In genomic region chr4:75531536-75532143, GRCh38 we compare ENCODE assay signal across 13 cellular contexts. TPM values are rescaled to one million over a fixed set of nuclear protein-coding genes. Genes with fewer than 3 reads are reported as not detected.
DNase-seq lines count a peak whose midpoint lies in the region; ATAC-seq, FAIRE-seq and TF ChIP-seq lines count a peak whose summit lies in the region.
"Not testable (repeated sequence)": the region's sequence is repeated elsewhere in the genome, so short reads cannot be mapped to it uniquely, and the experiment has no call there.
"Had no signal": no experiment of that assay in that cellular context is flagged by ENCODE, and none has a peak within 500 bp of the region (broad histone marks: within the 10 kb centered on the region; RNA-seq: fewer than 3 reads in every experiment).

No MANE protein-coding gene starts in this region.

- not testable (repeated sequence) for H3K9me3 ChIP-seq in K562 (replicated peaks; ENCODE audit: control insufficient read depth, insufficient read depth, low read depth, low read length)

- H3K9me1 ChIP-seq in K562 (ENCODE audit: control insufficient read depth, insufficient read depth, low read length): not testable (repeated sequence)

- H3K9ac ChIP-seq in K562 (ENCODE audit: insufficient read depth in 1 of 2, low read depth in 2 of 2, low read length in 2 of 2): not testable (repeated sequence)

- BruUV-seq in K562 (replicated peaks; lab: Mats Ljungman, UMichigan): not testable (repeated sequence)

- TF ChIP-seq EP300 in K562 (IDR thresholded peaks at IDR 0.05; ENCODE audit: low read length): not testable (repeated sequence)

- not testable (repeated sequence) for TF ChIP-seq RAD21 in K562 (CRISPR knock-in tag; conservative IDR thresholded peaks at IDR 0.05 in 1 of 2, IDR thresholded peaks at IDR 0.05 in 1 of 2)

- ATAC-seq in K562: not testable (repeated sequence)

- not testable (repeated sequence) for H3K4me1 Mint-ChIP-seq in endothelial cell (ENCODE audit: unreplicated experiment); nephron progenitor cell

- peaks cover 46% of the 10 kb centered on the region for H3K36me3 ChIP-seq in K562 (ENCODE audit: control insufficient read depth, insufficient read depth, low read length)

- H3K4me2 ChIP-seq in K562 (ENCODE audit: insufficient read depth, low read length): not testable (repeated sequence)

- not testable (repeated sequence) for H3K27me3 ChIP-seq in K562 (ENCODE audit: control insufficient read depth in 2 of 2, insufficient read depth in 2 of 2, low read length in 2 of 2)

- 79% methylated on average over 7 of the region's 7 CpGs for WGBS in K562 (ENCODE audit: insufficient coverage, low coverage, missing lambda C conversion rate)

- H4K20me1 ChIP-seq in K562 (replicated peaks; ENCODE audit: control insufficient read depth, insufficient read depth, low read length): not testable (repeated sequence)

- not testable (repeated sequence) for TF ChIP-seq CTCF in K562 (IDR thresholded peaks at IDR 0.05 in 2 of 3, conservative IDR thresholded peaks at IDR 0.05 in 1 of 3; ENCODE audit: insufficient read depth in 2 of 3, low read depth in 1 of 3, low read length in 3 of 3); endothelial cell (IDR thresholded peaks at IDR 0.05; ENCODE audit: unreplicated experiment); nephron progenitor cell (IDR thresholded peaks at IDR 0.05)

- not testable (repeated sequence) for H3K4me3 ChIP-seq in K562

- FAIRE-seq in K562 (lab: Jason Lieb, UNC): not testable (repeated sequence)

- not testable (repeated sequence) for H3K79me2 ChIP-seq in K562 (ENCODE audit: control insufficient read depth, insufficient read depth, low read length)

- DNase-seq in K562 (ENCODE audit: extremely low read depth in 1 of 4, low spot score in 3 of 4); endothelial cell (ENCODE audit: low spot score); nephron progenitor cell: not testable (repeated sequence)

- not testable (repeated sequence) for H3K27me3 Mint-ChIP-seq in endothelial cell (ENCODE audit: unreplicated experiment); nephron progenitor cell (ENCODE audit: low read depth, poor library complexity)

- H3K4me3 Mint-ChIP-seq in endothelial cell (ENCODE audit: unreplicated experiment): peak overlapping the region; percentile 87
- not testable (repeated sequence) for H3K4me3 Mint-ChIP-seq in nephron progenitor cell

- CTCF ChIA-PET in K562 (lab: Yijun Ruan, JAX; ENCODE audit: low intra/inter-chr PET ratio): not testable (repeated sequence)

- not testable (repeated sequence) for H2AFZ ChIP-seq in K562 (ENCODE audit: low read depth, low read length)

- H3K4me1 ChIP-seq in K562 (replicated peaks in 1 of 2; ENCODE audit: control insufficient read depth in 2 of 2, insufficient read depth in 2 of 2, low read length in 2 of 2): not testable (repeated sequence)

- H3K27ac ChIP-seq in K562 (ENCODE audit: extremely low read depth, low read depth, low read length): not testable (repeated sequence)

- intact Hi-C loops in K562 (cut with micrococcal nuclease): not testable (repeated sequence)

- in situ Hi-C loops in K562 (cut with MboI): not testable (repeated sequence)

- not testable (repeated sequence) for H3K27ac Mint-ChIP-seq in endothelial cell (ENCODE audit: unreplicated experiment)
- H3K27ac Mint-ChIP-seq in nephron progenitor cell: peak overlapping the region; percentile 59

- peaks cover 52% of the 10 kb centered on the region for H3K36me3 Mint-ChIP-seq in endothelial cell (ENCODE audit: low read depth, unreplicated experiment)
- peaks cover 92% of the 10 kb centered on the region for H3K36me3 Mint-ChIP-seq in nephron progenitor cell (ENCODE audit: low read depth)

- not testable (repeated sequence) for H3K9me3 Mint-ChIP-seq in endothelial cell (ENCODE audit: unreplicated experiment)
- peaks cover 46% of the 10 kb centered on the region for H3K9me3 Mint-ChIP-seq in nephron progenitor cell

- TF ChIP-seq POLR2A in K562 (conservative IDR thresholded peaks at IDR 0.05): not testable (repeated sequence)

- POLR2A ChIA-PET in K562 (lab: Yijun Ruan, JAX): interaction anchor here (0.6 to 0.8 kb wide), 3 partner anchors 16 to 565 kb away, joined by 3 read pairs; no protein-coding TSS in a partner anchor

TF ChIP-seq in K562, 482 proteins besides CTCF, POLR2A, EP300 and RAD21:
- TF ChIP-seq ZBTB33 (CRISPR knock-in tag; IDR thresholded peaks at IDR 0.05) (peak; percentile 73), ZNF431 (CRISPR knock-in tag; IDR thresholded peaks at IDR 0.05) (peak; percentile 94)
TF ChIP-seq in K562: peak in this region for 2; not testable (repeated sequence) for 480.

RNA-seq across cellular contexts. Expression of gene THAP6, which starts 17.4 kb away (rescaled TPM):
- 33.4 and 78.0 TPM in 2 replicates for total RNA-seq in K562 (2011; cell fraction: chromatin; rRNA removed; ENCODE audit: low replicate concordance)
- 19.3 and 24.9 TPM in 2 replicates for total RNA-seq in K562 (2011; cell fraction: nucleolus; rRNA removed)
- total RNA-seq in K562 (2011; cell fraction: nucleoplasm; rRNA removed): 44.7 and 73.7 TPM in 2 replicates
- total RNA-seq in K562 (2014; rRNA removed): 8.9 and 12.0 TPM in 2 replicates
- 17.3 and 20.9 TPM in 2 replicates for total RNA-seq in K562 (2014; rRNA removed; fragmentation: Illumina TruSeq; extraction: Trizol)
- total RNA-seq in K562 (2015; rRNA removed; fragmentation: Illumina TruSeq; extraction: Trizol): 14.6 and 15.4 TPM in 2 replicates
- total RNA-seq in K562 (2021): 13.7 and 15.1 TPM in 2 replicates
- polyA plus RNA-seq in K562 (2011; rRNA removed): 25.3 and 30.4 TPM in 2 replicates
- polyA plus RNA-seq in K562 (2011; cell fraction: cytosol; rRNA removed): 6.0 and 9.4 TPM in 2 replicates
- 41.4 and 43.1 TPM in 2 replicates for polyA plus RNA-seq in K562 (2011; cell fraction: nucleus; rRNA removed)
- 7.6 and 16.7 TPM in 2 replicates for polyA plus RNA-seq in K562 (2012)
- 18.1 and 19.8 TPM in 2 replicates for polyA plus RNA-seq in K562 (2014; fragmentation: Illumina TruSeq; extraction: Trizol)
- 10 to 100 TPM; 16.3 to 20.1 TPM for polyA plus RNA-seq in K562 (2014; fragmentation: Nextera tagmentation; extraction: Ambion mirVana)
- 18.0 and 20.7 TPM in 2 replicates for polyA plus RNA-seq in K562 (2014; rRNA removed)
- polyA minus RNA-seq in K562 (2011; rRNA and poly(A)+ RNA removed): 30.6 and 35.1 TPM in 2 replicates
- polyA minus RNA-seq in K562 (2011; cell fraction: cytosol; rRNA and poly(A)+ RNA removed): 7.3 and 9.7 TPM in 2 replicates
- polyA minus RNA-seq in K562 (2011; cell fraction: nucleus; rRNA and poly(A)+ RNA removed): 31.6 and 48.1 TPM in 2 replicates
- 7.3 TPM for total RNA-seq in endothelial cell (ENCODE audit: unreplicated experiment)

RNA-seq across cellular contexts. Expression of gene RCHY1, which starts 17.4 kb away (rescaled TPM):
- 13.2 and 35.2 TPM in 2 replicates for total RNA-seq in K562 (2011; cell fraction: chromatin; rRNA removed; ENCODE audit: low replicate concordance)
- 4.5 and 8.4 TPM in 2 replicates for total RNA-seq in K562 (2011; cell fraction: nucleolus; rRNA removed)
- total RNA-seq in K562 (2011; cell fraction: nucleoplasm; rRNA removed): 18.8 and 26.3 TPM in 2 replicates
- 33.1 and 36.7 TPM in 2 replicates for total RNA-seq in K562 (2014; rRNA removed)
- total RNA-seq in K562 (2014; rRNA removed; fragmentation: Illumina TruSeq; extraction: Trizol): 41.5 and 45.1 TPM in 2 replicates
- 24.8 and 27.3 TPM in 2 replicates for total RNA-seq in K562 (2015; rRNA removed; fragmentation: Illumina TruSeq; extraction: Trizol)
- total RNA-seq in K562 (2021): 41.6 and 45.9 TPM in 2 replicates
- 48.6 and 84.0 TPM in 2 replicates for polyA plus RNA-seq in K562 (2011; rRNA removed)
- polyA plus RNA-seq in K562 (2011; cell fraction: cytosol; rRNA removed): 13.8 and 31.0 TPM in 2 replicates
- 20.0 and 29.9 TPM in 2 replicates for polyA plus RNA-seq in K562 (2011; cell fraction: nucleus; rRNA removed)
- 39.8 and 104 TPM in 2 replicates for polyA plus RNA-seq in K562 (2012)
- 52.2 and 56.6 TPM in 2 replicates for polyA plus RNA-seq in K562 (2014; fragmentation: Illumina TruSeq; extraction: Trizol)
- 10 to 100 TPM; 71.2 to 85.1 TPM for polyA plus RNA-seq in K562 (2014; fragmentation: Nextera tagmentation; extraction: Ambion mirVana)
- polyA plus RNA-seq in K562 (2014; rRNA removed): 37.3 and 38.2 TPM in 2 replicates
- polyA minus RNA-seq in K562 (2011; rRNA and poly(A)+ RNA removed): 73.0 and 104 TPM in 2 replicates
- 21.3 and 24.3 TPM in 2 replicates for polyA minus RNA-seq in K562 (2011; cell fraction: cytosol; rRNA and poly(A)+ RNA removed)
- 19.4 and 26.2 TPM in 2 replicates for polyA minus RNA-seq in K562 (2011; cell fraction: nucleus; rRNA and poly(A)+ RNA removed)
- total RNA-seq in endothelial cell (ENCODE audit: unreplicated experiment): 40.7 TPM

RNA-seq across cellular contexts. Expression of gene ODAPH, which starts 24.2 kb away (rescaled TPM):
- not detected in 2 replicates for total RNA-seq in K562 (2011; cell fraction: chromatin; rRNA removed; ENCODE audit: low replicate concordance)
- total RNA-seq in K562 (2011; cell fraction: nucleolus; rRNA removed): not detected in 2 replicates
- total RNA-seq in K562 (2011; cell fraction: nucleoplasm; rRNA removed): not detected in 2 replicates
- not detected in 2 replicates for total RNA-seq in K562 (2014; rRNA removed)
- not detected in 2 replicates for total RNA-seq in K562 (2014; rRNA removed; fragmentation: Illumina TruSeq; extraction: Trizol)
- not detected in 2 replicates for total RNA-seq in K562 (2015; rRNA removed; fragmentation: Illumina TruSeq; extraction: Trizol)
- not detected in 2 replicates for total RNA-seq in K562 (2021)
- polyA plus RNA-seq in K562 (2011; rRNA removed): not detected in 2 replicates
- 0.03 TPM in 1 of 2 replicates, not detected in the other for polyA plus RNA-seq in K562 (2011; cell fraction: cytosol; rRNA removed)
- 0.20 TPM in 1 of 2 replicates, not detected in the other for polyA plus RNA-seq in K562 (2011; cell fraction: nucleus; rRNA removed)
- polyA plus RNA-seq in K562 (2012): not detected in 2 replicates
- not detected in 2 replicates for polyA plus RNA-seq in K562 (2014; fragmentation: Illumina TruSeq; extraction: Trizol)
- polyA plus RNA-seq in K562 (2014; fragmentation: Nextera tagmentation; extraction: Ambion mirVana): not detected
- not detected in 2 replicates for polyA plus RNA-seq in K562 (2014; rRNA removed)
- polyA minus RNA-seq in K562 (2011; rRNA and poly(A)+ RNA removed): not detected in 2 replicates
- polyA minus RNA-seq in K562 (2011; cell fraction: cytosol; rRNA and poly(A)+ RNA removed): not detected in 2 replicates
- polyA minus RNA-seq in K562 (2011; cell fraction: nucleus; rRNA and poly(A)+ RNA removed): not detected in 2 replicates
- total RNA-seq in endothelial cell (ENCODE audit: unreplicated experiment): not detected
- total RNA-seq: A172; A673; Caco-2; Calu3; CD4-positive, alpha-beta memory T cell; CD4-positive, CD25-positive, alpha-beta regulatory T cell; CD8-positive, alpha-beta memory T cell had no signal
- polyA plus RNA-seq: AG04450; BJ; CD14-positive monocyte; CD4-positive, alpha-beta memory T cell; CD4-positive, CD25-positive, alpha-beta regulatory T cell had no signal
